Comparison of ENCODE assay signal across 18 cellular contexts in genomic region chr6:138586638-138587037, GRCh38.
"Had no signal": no experiment of that assay in that cellular context is flagged by ENCODE, and none has a peak within 500 bp of the region (broad histone marks: within the 10 kb centered on the region; RNA-seq: fewer than 3 reads in every experiment).

No MANE protein-coding gene starts in this region.

- H3K4me3 ChIP-seq: gastrocnemius medialis, lung, prostate gland, skin epidermis, tibial nerve, uterus had no signal

- DNase-seq: activated CD4-positive, alpha-beta T cell treated with anti-CD3 and anti-CD28 coated beads, Interleukin-2, amount 10 ng/mL, durations not matched to agents 24 days and 14 days; activated gamma-delta T cell treated with Interleukin-2 at 50 U/mL for 16 hours; activated naive CD8-positive, alpha-beta T cell treated with anti-CD3 and anti-CD28 coated beads, Interleukin-2, amount 10 ng/mL, durations not matched to agents 7 days and 5 days; anterior cingulate cortex; brain microvascular endothelial cell; cerebellar nuclear complex; gastrocnemius medialis; right cardiac atrium; stimulated activated CD4-positive, alpha-beta T cell treated with anti-CD3 and anti-CD28 coated beads, Interleukin-15, amount 100 ng/mL, for 24 hours; stimulated activated CD4-positive, alpha-beta T cell treated with anti-CD3 and anti-CD28 coated beads, Interleukin-4, amount 100 ng/mL, for 24 hours; stimulated activated naive CD4-positive, alpha-beta T cell treated with Interleukin-2 at 50 U/mL for 16 hours; substantia nigra; uterus had no signal

- ATAC-seq: gastrocnemius medialis, right cardiac atrium, WTC11 had no signal
